Comparison of ENCODE assay signal across 8 cellular contexts in the genomic region with DNA sequence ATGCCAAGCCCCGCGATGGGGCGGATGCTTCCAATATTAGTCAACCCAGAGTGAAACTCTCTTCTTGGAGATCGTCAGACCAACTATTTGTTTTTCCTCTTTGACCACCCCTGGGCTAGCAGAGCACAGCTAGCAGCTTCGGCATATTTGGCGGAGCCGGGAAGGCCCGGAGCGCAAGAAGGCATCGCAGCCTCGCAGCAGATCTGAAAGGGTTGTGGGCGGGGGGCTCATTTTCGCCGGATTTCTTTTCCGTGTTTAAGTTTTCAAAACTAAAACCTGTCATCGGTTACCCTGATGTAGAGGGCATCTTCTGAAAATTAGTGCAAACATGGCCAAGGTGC. TPM values are rescaled to one million over a fixed set of nuclear protein-coding genes. Genes with fewer than 3 reads are reported as not detected.
A peak's percentile ranks its signal among the peaks of the same experiment; 100 is the strongest.
DNase-seq lines count a peak whose midpoint lies in the region; ATAC-seq and TF ChIP-seq lines count a peak whose summit lies in the region.

No MANE protein-coding gene starts in this region.

- no peaks in the 10 kb centered on the region for H3K9me3 ChIP-seq in HUES48 (ENCODE audit: control insufficient read depth, insufficient read depth, low read length)

- H3K4me3 Mint-ChIP-seq in naive B cell, result peak overlapping the region in 7 of 8 donors; percentile 36 to 71 (median 64)

- H3K27ac ChIP-seq in HUES48 (ENCODE audit: low read depth, low read length), result no peak overlapping the region

- H3K36me3 ChIP-seq in HUES48 (ENCODE audit: control insufficient read depth, insufficient read depth, low read length), result no peaks in the 10 kb centered on the region

- H3K4me3 ChIP-seq in HUES48 (ENCODE audit: low read depth, low read length), result peak overlapping the region; percentile 82

- no peak for TF ChIP-seq CTCF in GM20000 (IDR thresholded peaks at IDR 0.05; ENCODE audit: extremely low read depth, missing control alignments)

- H3K4me1 Mint-ChIP-seq in naive B cell, result peaks cover 11 to 18% (median 13%) of the 10 kb centered on the region in 3 donors

- H3K27me3 ChIP-seq in HUES48 (ENCODE audit: control insufficient read depth, insufficient read depth, low read length), result peaks cover 58% of the 10 kb centered on the region

- no peaks in the 10 kb centered on the region for H3K36me3 Mint-ChIP-seq in naive B cell

- H3K9me3 Mint-ChIP-seq in naive B cell, result no peaks in the 10 kb centered on the region

- H3K4me1 ChIP-seq in HUES48 (ENCODE audit: control insufficient read depth, insufficient read depth, low read length), result peaks cover 13% of the 10 kb centered on the region; the same call in 1 of the 2 replicates

- DNase-seq in GM20000 (ENCODE audit: low spot score) (peak; percentile 36), cerebellum (ENCODE audit: low spot score) (peak; percentile 32), naive B cell (no peak), NCI-H1930 (lab: John Stamatoyannopoulos, UW) (no peak), GF-D8 (lab: John Stamatoyannopoulos, UW) (no peak), NCI-H2081 (lab: John Stamatoyannopoulos, UW) (no peak)

- ATAC-seq in naive B cell (ENCODE audit: low read depth in 2 of 2) (no peak), GM18861 (IDR thresholded peaks at IDR 0.05; ENCODE audit: unreplicated experiment) (no peak)

- 0 out of 2 replicates have a peak overlapping the region, but pooled peaks have one; percentile 30 for H3K9ac ChIP-seq in HUES48 (ENCODE audit: low read depth, low read length)

- H3K27me3 Mint-ChIP-seq in naive B cell, result peaks cover 57 to 82% (median 60%) of the 10 kb centered on the region in 3 donors

- H3K27ac Mint-ChIP-seq in naive B cell, result no peak overlapping the region

RNA-seq across cellular contexts. Expression of gene ZNF385B, which starts 0.3 kb away (rescaled TPM):
- total RNA-seq in cerebellum, result 10.5 TPM
- not detected for polyA plus RNA-seq in naive B cell (ENCODE audit: low read depth in 6 of 6)

Comparison
In these comparisons a context has a peak if more than half of its experiments do, and no peak if none do; other contexts are left out.
1. DNase-seq: peak in GM20000 (single experiment) and cerebellum (single experiment); none in naive B cell (single experiment), NCI-H1930 (0 of 2), GF-D8 (single experiment) and NCI-H2081 (0 of 2).